Comparison of ENCODE assay signal across 35 cellular contexts in the genomic region with DNA sequence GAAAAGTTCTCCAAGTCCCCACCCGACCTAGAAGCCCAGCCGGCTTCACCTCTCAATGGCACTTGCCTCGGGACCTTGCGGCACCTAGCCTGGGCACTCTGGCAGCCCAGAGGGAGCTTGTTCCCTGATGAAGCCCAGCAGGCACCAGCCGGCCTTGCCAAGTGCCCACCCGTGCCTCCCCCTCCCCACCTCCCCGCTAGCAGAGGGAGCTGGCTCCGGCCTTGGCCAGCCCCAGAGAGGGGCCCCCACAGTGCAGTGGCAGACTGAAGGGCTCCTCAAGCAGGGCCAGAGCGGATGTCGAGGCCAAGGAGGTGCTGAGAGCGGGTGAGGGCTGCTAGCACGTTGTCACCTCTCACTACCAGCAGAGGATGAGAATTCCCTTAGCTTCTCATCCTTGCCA. TPM values are rescaled to one million over a fixed set of nuclear protein-coding genes. Genes with fewer than 3 reads are reported as not detected.
DNase-seq lines count a peak whose midpoint lies in the region; ATAC-seq, FAIRE-seq and TF ChIP-seq lines count a peak whose summit lies in the region.
"Had no signal": no experiment of that assay in that cellular context is flagged by ENCODE, and none has a peak within 500 bp of the region (broad histone marks: within the 10 kb centered on the region; RNA-seq: fewer than 3 reads in every experiment).

No MANE protein-coding gene starts in this region.

- peaks cover 30% of the 10 kb centered on the region for H3K79me2 ChIP-seq in GM23338 (replicated peaks; ENCODE audit: insufficient read depth)
- H3K79me2 ChIP-seq in H1 (ENCODE audit: control insufficient read depth in 1 of 2, insufficient read depth in 2 of 2, low read length in 2 of 2), result peaks cover 0 to 37% of the 10 kb centered on the region in 2 experiments; a peak in 2 of 4 replicates

- 0 out of 2 replicates have a peak overlapping the region, but pooled peaks have one; percentile 46 for H4K8ac ChIP-seq in H1 (ENCODE audit: extremely low read depth, insufficient read depth, low read length)

- H3K4me3 ChIP-seq in GM23338, result no peak overlapping the region
- no peak overlapping the region for H3K4me3 ChIP-seq in H1 (ENCODE audit: extremely low read depth in 1 of 4, insufficient read depth in 2 of 4, low read depth in 3 of 4, low read length in 4 of 4)
- H3K4me3 ChIP-seq: A549; BLaER1; BLaER1 treated with 17β-estradiol and CSF1 and Interleukin-3, amounts not matched to agents 10 nM and 100 nM had no signal

- H4K5ac ChIP-seq in H1 (ENCODE audit: insufficient read length, low read depth, low read length), result no peak overlapping the region

- H2BK12ac ChIP-seq in H1 (ENCODE audit: low read depth, low read length), result no peak overlapping the region

- H3K27ac ChIP-seq in GM23338 (ENCODE audit: low read depth) (no peak overlapping the region), H1 (ENCODE audit: low read depth, low read length) (no peak overlapping the region), substantia nigra (ENCODE audit: low read depth, low read length, poor library complexity, severe bottlenecking) (no peak overlapping the region)
- H3K27ac ChIP-seq: 22Rv1; A549; BLaER1; BLaER1 treated with 17β-estradiol and CSF1 and Interleukin-3, amounts not matched to agents 10 nM and 100 nM; C4-2B had no signal

- peaks cover 86% of the 10 kb centered on the region for H3K36me3 Mint-ChIP-seq in GM23338 (ENCODE audit: low read depth)
- peaks cover 78% of the 10 kb centered on the region for H3K36me3 Mint-ChIP-seq in WTC11
- H3K36me3 Mint-ChIP-seq: CD14-positive monocyte; CD4-positive, CD25-positive, alpha-beta regulatory T cell had no signal

- H2BK15ac ChIP-seq in H1 (ENCODE audit: low read length), result no peak overlapping the region

- H2BK120ac ChIP-seq in H1 (replicated peaks; ENCODE audit: low read depth, low read length), result no peak overlapping the region

- H2BK20ac ChIP-seq in H1 (ENCODE audit: low read length), result no peak overlapping the region

- no peak for TF ChIP-seq EP300 in H1 (IDR thresholded peaks at IDR 0.05; ENCODE audit: borderline replicate concordance in 1 of 2, low read depth in 2 of 2, low read length in 2 of 2)

- peaks cover 13% of the 10 kb centered on the region for H3K36me3 ChIP-seq in GM23338 (ENCODE audit: insufficient read depth)
- H3K36me3 ChIP-seq in H1 (ENCODE audit: control insufficient read depth in 2 of 4, insufficient read depth in 4 of 4, low read length in 3 of 4), result peaks cover 3 to 75% (median 28%) of the 10 kb centered on the region in 4 experiments; a peak in 7 of 8 replicates
- H3K36me3 ChIP-seq: BE2C had no signal

- H3K27me3 ChIP-seq in GM23338 (ENCODE audit: insufficient read depth) (no peaks in the 10 kb centered on the region), H1 (replicated peaks in 1 of 4; ENCODE audit: control insufficient read depth in 3 of 4, extremely low read depth in 1 of 4, insufficient read depth in 3 of 4, low read length in 3 of 4) (no peaks in the 10 kb centered on the region)
- H3K27me3 ChIP-seq: BE2C; BLaER1; BLaER1 treated with 17β-estradiol and CSF1 and Interleukin-3, amounts not matched to agents 10 nM and 100 nM had no signal

- H3K9me2 ChIP-seq in GM23338 (ENCODE audit: insufficient read depth), result peaks cover 3% of the 10 kb centered on the region; the same call in 1 of the 2 replicates

- H3K56ac ChIP-seq in H1 (replicated peaks; ENCODE audit: insufficient read length, low read depth, low read length), result no peak overlapping the region

- no peak overlapping the region for H2BK5ac ChIP-seq in H1 (ENCODE audit: low read depth, low read length)

- no peak overlapping the region for H2AK5ac ChIP-seq in H1 (ENCODE audit: low read depth, low read length)

- H3K4ac ChIP-seq in H1 (replicated peaks; ENCODE audit: insufficient read length, low read depth, low read length), result no peak overlapping the region

- no peak overlapping the region for H2AFZ ChIP-seq in GM23338
- no peak overlapping the region for H2AFZ ChIP-seq in H1 (ENCODE audit: low read length)

- no peak for TF ChIP-seq RAD21 in H1 (IDR thresholded peaks at IDR 0.05 in 1 of 2, conservative IDR thresholded peaks at IDR 0.05 in 1 of 2; ENCODE audit: low read depth in 2 of 2, low read length in 2 of 2)

- H3K4me3 Mint-ChIP-seq in GM23338, result no peak overlapping the region
- no peak overlapping the region for H3K4me3 Mint-ChIP-seq in WTC11
- H3K4me3 Mint-ChIP-seq: B cell; CD14-positive monocyte; CD4-positive, alpha-beta memory T cell; CD4-positive, alpha-beta T cell; CD4-positive, CD25-positive, alpha-beta regulatory T cell; CD8-positive, alpha-beta memory T cell; CD8-positive, alpha-beta T cell had no signal

- H3K14ac ChIP-seq in H1 (ENCODE audit: insufficient read length), result no peak overlapping the region

- CTCF ChIA-PET in WTC11 (lab: Charles Lee), result interaction anchor here (0.6 kb wide), 1 partner anchor 35 kb away, joined by 5 read pairs; no protein-coding TSS in a partner anchor
- CTCF ChIA-PET in H1 (lab: Charles Lee; ENCODE audit: partially characterized antibody), result interaction anchor here (0.6 to 0.8 kb wide), 3 partner anchors 62 to 838 kb away, joined by 3 read pairs; no protein-coding TSS in a partner anchor

- DNase-seq in GM23338 (ENCODE audit: low spot score) (peak; percentile 21), WTC11 (ENCODE audit: low spot score) (no peak), H1 (ENCODE audit: low read depth in 1 of 2, low spot score in 2 of 2) (no peak), substantia nigra (lab: John Stamatoyannopoulos, UW) (no peak), dedifferentiated amniotic fluid mesenchymal stem cell (ENCODE audit: extremely low spot score) (no peak), SIG-M5 treated with dmso at 0.1 percent for 504 hours (lab: John Stamatoyannopoulos, UW; ENCODE audit: unreplicated experiment) (no peak)
- DNase-seq: 8988T; ACHN; AML-193; BE2C; C1 segment of cervical spinal cord; Caco-2; Calu3; CD4-positive, alpha-beta memory T cell; CD4-positive, alpha-beta T cell; CD4-positive, CD25-positive, alpha-beta regulatory T cell; CD8-positive, alpha-beta memory T cell; CD8-positive, alpha-beta T cell; COR-L47; DMS 273 treated with DMSO at 0.1 percent for 48 hours; DMS153; DMS53; DMS79; DMS79 treated with DMSO at 0.1 percent for 48 hours; DND-41; EL had no signal

- peaks cover 26% of the 10 kb centered on the region for H3K9me3 Mint-ChIP-seq in GM23338
- peaks cover 37% of the 10 kb centered on the region for H3K9me3 Mint-ChIP-seq in WTC11

- H3K4me2 ChIP-seq in GM23338 (no peak overlapping the region), H1 (ENCODE audit: insufficient read depth in 1 of 2, low read depth in 2 of 2, low read length in 2 of 2) (no peak overlapping the region)
- H3K4me2 ChIP-seq: A549; BLaER1; BLaER1 treated with 17β-estradiol and CSF1 and Interleukin-3, amounts not matched to agents 10 nM and 100 nM had no signal

- H3F3A ChIP-seq in GM23338 (replicated peaks; ENCODE audit: low read depth), result no peaks in the 10 kb centered on the region

- H4K91ac ChIP-seq in H1 (replicated peaks; ENCODE audit: insufficient read length, low read length), result no peak overlapping the region

- H3K23ac ChIP-seq in H1 (ENCODE audit: insufficient read length), result no peak overlapping the region

- POLR2A ChIA-PET in WTC11 (lab: Charles Lee) (interaction anchor here (0.9 kb wide), 1 partner anchor 31 kb away, joined by 3 read pairs; no protein-coding TSS in a partner anchor), H1 (lab: Charles Lee; ENCODE audit: partially characterized antibody) (no interaction called here)

- no peaks in the 10 kb centered on the region for H3K23me2 ChIP-seq in H1 (ENCODE audit: low read depth, low read length)

- H3K9ac ChIP-seq in H1 (replicated peaks in 1 of 4; ENCODE audit: extremely low read depth in 1 of 4, low read depth in 3 of 4, low read length in 3 of 4), result no peak overlapping the region
- H3K9ac ChIP-seq: BLaER1; BLaER1 treated with 17β-estradiol and CSF1 and Interleukin-3, amounts not matched to agents 10 nM and 100 nM had no signal

- ATAC-seq in GM23338 (no peak), WTC11 (peak; percentile 39; the same call in 1 of the 2 replicates)
- ATAC-seq: A549; CD8-positive, alpha-beta T cell had no signal

- H3K18ac ChIP-seq in H1 (ENCODE audit: extremely low read depth, low read length), result no peak overlapping the region; the same call in 1 of the 2 replicates

- no peak for FAIRE-seq in H1 (lab: Jason Lieb, UNC)
- FAIRE-seq: A204.1, A549, D721Med had no signal

- H4K20me1 ChIP-seq in GM23338 (replicated peaks; ENCODE audit: insufficient read depth) (no peaks in the 10 kb centered on the region), H1 (replicated peaks in 1 of 2; ENCODE audit: control insufficient read depth in 1 of 2, insufficient read depth in 2 of 2, low read length in 2 of 2) (peaks cover 0 to 3% of the 10 kb centered on the region in 2 experiments)
- H4K20me1 ChIP-seq: BLaER1; BLaER1 treated with 17β-estradiol and CSF1 and Interleukin-3, amounts not matched to agents 10 nM and 100 nM had no signal

- H3K4me1 Mint-ChIP-seq in GM23338 (no peaks in the 10 kb centered on the region), WTC11 (no peaks in the 10 kb centered on the region)
- H3K4me1 Mint-ChIP-seq: B cell; CD14-positive monocyte; CD4-positive, alpha-beta memory T cell; CD4-positive, CD25-positive, alpha-beta regulatory T cell; CD8-positive, alpha-beta memory T cell had no signal

- WGBS in H1 (ENCODE audit: extremely low coverage in 1 of 2, insufficient coverage in 1 of 2, insufficient read length in 1 of 2, insufficient replicate concordance in 2 of 2, low coverage in 1 of 2, low lambda C conversion rate in 2 of 2, missing lambda C conversion rate in 1 of 2), 2 experiments, result 94% methylated on average over 7 of the region's 12 CpGs; no CpG with 5 or more reads in 1 of the 2 experiments

- H3K4me1 ChIP-seq in GM23338 (ENCODE audit: insufficient read depth), result no peaks in the 10 kb centered on the region
- H3K4me1 ChIP-seq in H1 (replicated peaks in 1 of 4; ENCODE audit: control insufficient read depth in 3 of 4, insufficient read depth in 4 of 4, low read length in 3 of 4), result no peaks in the 10 kb centered on the region
- H3K4me1 ChIP-seq: A549; BE2C; BLaER1 treated with 17β-estradiol and CSF1 and Interleukin-3, amounts not matched to agents 10 nM and 100 nM; Caco-2 had no signal

- H3K27ac Mint-ChIP-seq in GM23338, result no peak overlapping the region
- H3K27ac Mint-ChIP-seq in WTC11, result no peak overlapping the region
- H3K27ac Mint-ChIP-seq: B cell; CD14-positive monocyte; CD4-positive, alpha-beta memory T cell; CD4-positive, alpha-beta T cell; CD4-positive, CD25-positive, alpha-beta regulatory T cell; CD8-positive, alpha-beta memory T cell; CD8-positive, alpha-beta T cell had no signal

- no peaks in the 10 kb centered on the region; the same call in 1 of the 2 replicates for H3K79me1 ChIP-seq in H1 (ENCODE audit: low read depth, low read length)

- TF ChIP-seq CTCF in GM23338 (conservative IDR thresholded peaks at IDR 0.05; ENCODE audit: low read depth in 2 of 2), result no peak
- no peak for TF ChIP-seq CTCF in WTC11 (IDR thresholded peaks at IDR 0.05)
- no peak for TF ChIP-seq CTCF in H1 (IDR thresholded peaks at IDR 0.05; ENCODE audit: control extremely low read depth in 1 of 3, insufficient read depth in 1 of 3, low read depth in 1 of 3, low read length in 3 of 3)

- H3K9me3 ChIP-seq in H1 (ENCODE audit: insufficient read depth in 2 of 2, low read depth in 1 of 2, low read length in 1 of 2), result peaks cover 13 to 14% of the 10 kb centered on the region in 2 experiments
- H3K9me3 ChIP-seq: A549, Caco-2 had no signal

- H3K27me3 Mint-ChIP-seq in GM23338 (ENCODE audit: insufficient read depth, low read depth, poor library complexity) (no peaks in the 10 kb centered on the region), WTC11 (ENCODE audit: low read depth) (no peaks in the 10 kb centered on the region)
- H3K27me3 Mint-ChIP-seq: B cell; CD4-positive, alpha-beta memory T cell; CD4-positive, alpha-beta T cell had no signal

- no peak for TF ChIP-seq POLR2A in H1 (IDR thresholded peaks at IDR 0.05; ENCODE audit: control extremely low read depth in 1 of 2, low read depth in 2 of 2, low read length in 2 of 2)

RNA-seq across cellular contexts. Expression of gene CAVIN4, which starts 37.6 kb away (rescaled TPM):
- total RNA-seq in GM23338 (2014; rRNA removed; shearing (Covaris generic)), result 6.0 and 7.9 TPM in 2 replicates
- polyA plus RNA-seq in GM23338 (2016; fragmentation: Nextera tagmentation; extraction: Ambion mirVana) (2.1 and 3.0 TPM in 2 replicates), H1 (2011; rRNA removed) (1.8 and 2.3 TPM in 2 replicates)
- 6.7 to 7.1 TPM (median 6.8 TPM) in 3 replicates for total RNA-seq in WTC11 (2021)
- total RNA-seq in H1 (2021; fragmentation: NEBNext Ultra II Directional; extraction: Animal tissue kit (Norgen Biotek cat#: 25700)), result 8.0 and 9.1 TPM in 2 replicates
- 4.4 TPM for polyA plus RNA-seq in H1 (2011; cell fraction: cytosol; rRNA removed)
- polyA plus RNA-seq in H1 (2011; cell fraction: nucleus; rRNA removed), result 4.1 TPM
- polyA plus RNA-seq in H1 (2012, experiment 1 of 2), result 5.8 to 11.9 TPM (median 6.2 TPM) in 4 replicates
- 0.26 TPM for polyA plus RNA-seq in H1 (2012, experiment 2 of 2)
- polyA plus RNA-seq in H1 (2013, experiment 1 of 2), result 6.5 TPM
- 6.6 TPM for polyA plus RNA-seq in H1 (2013, experiment 2 of 2)
- 3.7 and 4.7 TPM in 2 replicates for polyA minus RNA-seq in H1 (2011; rRNA and poly(A)+ RNA removed)
- 1.9 TPM for polyA minus RNA-seq in H1 (2011; cell fraction: cytosol; rRNA and poly(A)+ RNA removed)
- polyA minus RNA-seq in H1 (2011; cell fraction: nucleus; rRNA and poly(A)+ RNA removed), result 16.7 TPM
- polyA plus RNA-seq: CD14-positive monocyte; CD4-positive, alpha-beta memory T cell; CD8-positive, alpha-beta memory T cell had no signal
